7 cellular contexts compared by ENCODE assay signal in genomic region chr3:71584216-71585061, GRCh38. TPM values are rescaled to one million over a fixed set of nuclear protein-coding genes. Genes with fewer than 3 reads are reported as not detected.
A peak's percentile ranks its signal among the peaks of the same experiment; 100 is the strongest.
DNase-seq lines count a peak whose midpoint lies in the region; ATAC-seq and TF ChIP-seq lines count a peak whose summit lies in the region.

No MANE protein-coding gene starts in this region.

- no peaks in the 10 kb centered on the region for H3K9me2 ChIP-seq in PC-3 (replicated peaks; ENCODE audit: low read length)

- TSS peak; percentile 27 for BruUV-seq in PC-3 (replicated peaks; lab: Mats Ljungman, UMichigan)

- H3K4me2 ChIP-seq in PC-3 (ENCODE audit: low read length): peak overlapping the region; percentile 86

- peak overlapping the region; percentile 76 for H2AFZ ChIP-seq in PC-3 (ENCODE audit: low read length)

- peaks cover 46% of the 10 kb centered on the region for H3K27me3 Mint-ChIP-seq in neural crest cell (ENCODE audit: low read depth)

- no peaks in the 10 kb centered on the region for H3F3A ChIP-seq in PC-3 (ENCODE audit: low read length, unreplicated experiment)

- peak overlapping the region; percentile 70 for H3K4me3 ChIP-seq in PC-3 (ENCODE audit: low read length)
- peak overlapping the region; percentile 61 to 89 for H3K4me3 ChIP-seq in gastroesophageal sphincter
- H3K4me3 ChIP-seq in suprapubic skin: peak overlapping the region; percentile 83

- H3K36me3 Mint-ChIP-seq in neural crest cell (ENCODE audit: low read depth): peaks cover 2% of the 10 kb centered on the region

- CTCF ChIA-PET in PC-3 (lab: Charles Lee): interaction anchor here (1.1 kb wide), 1 partner anchor 158 kb away, joined by 3 read pairs; no protein-coding TSS in a partner anchor

- H3K36me3 ChIP-seq in PC-3 (ENCODE audit: low read depth, low read length): no peaks in the 10 kb centered on the region
- H3K36me3 ChIP-seq in gastroesophageal sphincter: no peaks in the 10 kb centered on the region
- no peaks in the 10 kb centered on the region for H3K36me3 ChIP-seq in suprapubic skin

- H3K27ac ChIP-seq in PC-3 (ENCODE audit: low read length) (peak overlapping the region; percentile 40), gastroesophageal sphincter (peak overlapping the region; percentile 96 to 100 (median 100)), suprapubic skin (peak overlapping the region; percentile 98)

- WGBS in gastroesophageal sphincter (ENCODE audit: low coverage in 1 of 2), 2 donors: 0 to 2% methylated on average over 11 to 23 of the region's 24 CpGs
- WGBS in suprapubic skin: 3% methylated on average over 24 of the region's 24 CpGs

- no peak for TF ChIP-seq EP300 in gastroesophageal sphincter (IDR thresholded peaks at IDR 0.05)
- TF ChIP-seq EP300 in suprapubic skin (IDR thresholded peaks at IDR 0.05): no peak

- H3K9me3 ChIP-seq in PC-3 (ENCODE audit: low read length) (no peaks in the 10 kb centered on the region), gastroesophageal sphincter (no peaks in the 10 kb centered on the region), suprapubic skin (no peaks in the 10 kb centered on the region)

- H3K4me1 Mint-ChIP-seq in neural crest cell: peaks cover 25% of the 10 kb centered on the region

- DNase-seq in GM20000 (ENCODE audit: low spot score) (peak; percentile 42), PC-3 (peak; percentile 36), neural crest cell (ENCODE audit: low read depth, low spot score) (peak; percentile 6), suprapubic skin (ENCODE audit: low spot score in 2 of 2) (peak; percentile 68 to 82), DMS153 (lab: John Stamatoyannopoulos, UW) (no peak)
- DNase-seq in activated effector memory CD4-positive, alpha-beta T cell treated with anti-CD3 and anti-CD28 coated beads, Interleukin-2, amount 50 U/mL, for 16 hours: peak; percentile 82

- TF ChIP-seq CTCF in GM20000 (IDR thresholded peaks at IDR 0.05; ENCODE audit: extremely low read depth, missing control alignments) (no peak), PC-3 (conservative IDR thresholded peaks at IDR 0.05; ENCODE audit: low read depth, low read length) (no peak), gastroesophageal sphincter (IDR thresholded peaks at IDR 0.05) (no peak), neural crest cell (conservative IDR thresholded peaks at IDR 0.05) (no peak), suprapubic skin (IDR thresholded peaks at IDR 0.05) (no peak)

- TF ChIP-seq POLR2A in gastroesophageal sphincter (IDR thresholded peaks at IDR 0.05) (peak in 1 of 2 donors; percentile 34), suprapubic skin (IDR thresholded peaks at IDR 0.05) (no peak)

- H3K79me2 ChIP-seq in PC-3 (ENCODE audit: low read length): peaks cover 33% of the 10 kb centered on the region

- H4K20me1 ChIP-seq in PC-3 (ENCODE audit: low read length): no peaks in the 10 kb centered on the region

- peak overlapping the region; percentile 26; the same call in 1 of the 2 replicates for H3K9ac ChIP-seq in PC-3 (ENCODE audit: low read length)

- H3K4me3 Mint-ChIP-seq in neural crest cell: peak overlapping the region; percentile 93

- no peaks in the 10 kb centered on the region for H3K9me3 Mint-ChIP-seq in neural crest cell

- ATAC-seq in PC-3 (peak; percentile 14), gastroesophageal sphincter (peak; percentile 45)

- H3K4me1 ChIP-seq in PC-3 (ENCODE audit: insufficient read depth, low read length) (peaks cover 35% of the 10 kb centered on the region), gastroesophageal sphincter (peaks cover 0 to 59% (median 0%) of the 10 kb centered on the region in 3 donors), suprapubic skin (peaks cover 15% of the 10 kb centered on the region)

- H3K27ac Mint-ChIP-seq in neural crest cell (ENCODE audit: unreplicated experiment): peak overlapping the region; percentile 45

- intact Hi-C loops in PC-3 (cut with micrococcal nuclease): loop anchor here (1.0 to 10.0 kb wide), 10 partner anchors 68 to 1050 kb away; no protein-coding TSS in a partner anchor

- POLR2A ChIA-PET in PC-3 (lab: Charles Lee; ENCODE audit: unreplicated experiment): interaction anchor here (0.6 kb wide), 1 partner anchor 71 kb away, joined by 4 read pairs; no protein-coding TSS in a partner anchor

- H3K27me3 ChIP-seq in PC-3 (ENCODE audit: low read length): no peaks in the 10 kb centered on the region
- no peaks in the 10 kb centered on the region for H3K27me3 ChIP-seq in gastroesophageal sphincter
- H3K27me3 ChIP-seq in suprapubic skin: no peaks in the 10 kb centered on the region

RNA-seq across cellular contexts. Expression of gene FOXP1, which starts 0.9 kb away (rescaled TPM):
- total RNA-seq in PC-3 (2014; rRNA removed) (35.3 and 36.0 TPM in 2 replicates), gastroesophageal sphincter (100 to 1,000 TPM; 169 to 300 (median 202) TPM), neural crest cell (20.7 and 22.8 TPM in 2 replicates), suprapubic skin (100 to 1,000 TPM in 1 of 4 donors, 10 to 100 TPM in 3; 49.8 to 157 (median 71.9) TPM)

Comparison
In these comparisons a context has a peak if more than half of its experiments do, and no peak if none do; other contexts are left out.
1. H3K27ac ChIP-seq: peak in every context shown above with its lines; median percentile 100 in gastroesophageal sphincter; 98 in suprapubic skin; 40 in PC-3.